In genomic region chr16:5065368-5065767, GRCh38 we compare ENCODE assay signal across 25 cellular contexts. TPM values are rescaled to one million over a fixed set of nuclear protein-coding genes. Genes with fewer than 3 reads are reported as not detected.
DNase-seq lines count a peak whose midpoint lies in the region; ATAC-seq and TF ChIP-seq lines count a peak whose summit lies in the region.
"Had no signal": no experiment of that assay in that cellular context is flagged by ENCODE, and none has a peak within 500 bp of the region (broad histone marks: within the 10 kb centered on the region; RNA-seq: fewer than 3 reads in every experiment).

No MANE protein-coding gene starts in this region.

- no peak overlapping the region for H3K27ac Mint-ChIP-seq in MCF 10A (ENCODE audit: low read depth, unreplicated experiment)
- H3K27ac Mint-ChIP-seq in mesothelial cell of epicardium, result no peak overlapping the region
- H3K27ac Mint-ChIP-seq: activated CD4-positive, alpha-beta T cell treated with anti-CD3 and anti-CD28 coated beads, Interleukin-2, amount 10 ng/mL, durations not matched to agents 24 days and 14 days; naive B cell; stimulated activated naive CD8-positive, alpha-beta T cell treated with anti-CD3 and anti-CD28 coated beads, Interleukin-15, amount 100 ng/mL, for 72 hours had no signal

- H2AFZ ChIP-seq in fibroblast of lung (ENCODE audit: low read length), result peak overlapping the region; percentile 12

- H3K4me1 ChIP-seq in breast epithelium (no peaks in the 10 kb centered on the region), fibroblast of lung (ENCODE audit: control insufficient read depth, extremely low read depth, insufficient read depth, low read length) (no peaks in the 10 kb centered on the region), mucosa of stomach (ENCODE audit: control insufficient read depth, insufficient read depth, low read length) (peaks cover 19% of the 10 kb centered on the region), urinary bladder (ENCODE audit: insufficient read depth) (no peaks in the 10 kb centered on the region)
- H3K4me1 ChIP-seq: adrenal gland, SJCRH30 had no signal

- CTCF ChIA-PET in MCF 10A (lab: Yijun Ruan, JAX), result interaction anchor here (1.3 kb wide), 1 partner anchor 12 kb away, joined by 3 read pairs; no protein-coding TSS in a partner anchor

- TF ChIP-seq CTCF in breast epithelium (IDR thresholded peaks at IDR 0.05), result no peak
- TF ChIP-seq CTCF in MCF 10A (IDR thresholded peaks at IDR 0.05; ENCODE audit: unreplicated experiment), result no peak
- no peak for TF ChIP-seq CTCF in fibroblast of lung (conservative IDR thresholded peaks at IDR 0.05 in 1 of 2, IDR thresholded peaks at IDR 0.05 in 1 of 2; ENCODE audit: low read depth in 1 of 2, low read length in 2 of 2)
- no peak for TF ChIP-seq CTCF in mesothelial cell of epicardium (IDR thresholded peaks at IDR 0.05; ENCODE audit: unreplicated experiment)

- no peak for DNase-seq in breast epithelium (ENCODE audit: low spot score in 2 of 2)
- DNase-seq in MCF 10A (ENCODE audit: unreplicated experiment), result no peak
- no peak for DNase-seq in fibroblast of lung (ENCODE audit: low read depth in 2 of 2)
- no peak for DNase-seq in mesothelial cell of epicardium (ENCODE audit: low spot score in 2 of 2, unreplicated experiment in 2 of 2)
- DNase-seq: activated CD4-positive, alpha-beta T cell treated with anti-CD3 and anti-CD28 coated beads, Interleukin-2, amount 10 ng/mL, durations not matched to agents 24 days and 14 days; activated CD8-positive, alpha-beta memory T cell treated with anti-CD3 and anti-CD28 coated beads, Interleukin-2, amount 50 U/mL, for 4 hours; activated effector memory CD4-positive, alpha-beta T cell treated with anti-CD3 and anti-CD28 coated beads, Interleukin-2, amount 50 U/mL, for 16 hours; adrenal gland; GF-D8; KG1; naive B cell; NCI-H1048; NCI-H526; SJCRH30; stimulated activated CD4-positive, alpha-beta T cell treated with anti-CD3 and anti-CD28 coated beads, Interleukin-2, amount 100 ng/mL, for 48 hours; stimulated activated naive CD8-positive, alpha-beta T cell treated with anti-CD3 and anti-CD28 coated beads, Interleukin-15, amount 100 ng/mL, for 72 hours had no signal

- no peak for TF ChIP-seq POLR2A in breast epithelium (IDR thresholded peaks at IDR 0.05)

- BruUV-seq in MCF 10A (replicated peaks; lab: Mats Ljungman, UMichigan), result no TSS peak

- H3K27ac ChIP-seq in breast epithelium (peak overlapping the region in 1 of 2 donors; percentile 69), fibroblast of lung (ENCODE audit: insufficient read depth, low read length) (no peak overlapping the region), urinary bladder (ENCODE audit: low read depth) (no peak overlapping the region)
- H3K27ac ChIP-seq: adrenal gland; BLaER1 treated with 17β-estradiol and CSF1 and Interleukin-3, amounts not matched to agents 10 nM and 100 nM; SJCRH30; skin epidermis had no signal

- H3K4me1 Mint-ChIP-seq in MCF 10A (ENCODE audit: insufficient read depth, unreplicated experiment) (no peaks in the 10 kb centered on the region), mesothelial cell of epicardium (no peaks in the 10 kb centered on the region)
- H3K4me1 Mint-ChIP-seq: activated CD4-positive, alpha-beta T cell treated with anti-CD3 and anti-CD28 coated beads, Interleukin-2, amount 10 ng/mL, durations not matched to agents 24 days and 14 days had no signal

- 35% methylated on average over 8 of the region's 8 CpGs for WGBS in urinary bladder

- no peaks in the 10 kb centered on the region for H3K36me3 Mint-ChIP-seq in MCF 10A (ENCODE audit: insufficient read depth, unreplicated experiment)
- no peaks in the 10 kb centered on the region for H3K36me3 Mint-ChIP-seq in mesothelial cell of epicardium
- H3K36me3 Mint-ChIP-seq: naive B cell had no signal

- H3K9me3 ChIP-seq in breast epithelium (no peaks in the 10 kb centered on the region), fibroblast of lung (ENCODE audit: control insufficient read depth, insufficient read depth, low read depth, low read length) (no peaks in the 10 kb centered on the region), mucosa of stomach (ENCODE audit: control insufficient read depth, low read length) (no peaks in the 10 kb centered on the region)
- H3K9me3 ChIP-seq: adrenal gland, SJCRH30 had no signal

- intact Hi-C loops in breast epithelium (cut with DNase I; ENCODE audit: low total_unique reads), result no loop called here
- intact Hi-C loops in MCF 10A (cut with micrococcal nuclease), result no loop called here

- H3K27me3 Mint-ChIP-seq in MCF 10A (ENCODE audit: insufficient read depth, unreplicated experiment), result peaks cover 39% of the 10 kb centered on the region
- peaks cover 39% of the 10 kb centered on the region for H3K27me3 Mint-ChIP-seq in mesothelial cell of epicardium (ENCODE audit: low read depth)
- H3K27me3 Mint-ChIP-seq: activated CD4-positive, alpha-beta T cell treated with anti-CD3 and anti-CD28 coated beads, Interleukin-2, amount 10 ng/mL, durations not matched to agents 24 days and 14 days; stimulated activated naive CD8-positive, alpha-beta T cell treated with anti-CD3 and anti-CD28 coated beads, Interleukin-15, amount 100 ng/mL, for 72 hours had no signal

- no peaks in the 10 kb centered on the region for H3K9me3 Mint-ChIP-seq in MCF 10A (ENCODE audit: unreplicated experiment)
- H3K9me3 Mint-ChIP-seq in mesothelial cell of epicardium, result no peaks in the 10 kb centered on the region
- H3K9me3 Mint-ChIP-seq: activated CD4-positive, alpha-beta T cell treated with anti-CD3 and anti-CD28 coated beads, Interleukin-2, amount 10 ng/mL, durations not matched to agents 24 days and 14 days; naive B cell; stimulated activated naive CD8-positive, alpha-beta T cell treated with anti-CD3 and anti-CD28 coated beads, Interleukin-15, amount 100 ng/mL, for 72 hours had no signal

- H3K36me3 ChIP-seq in breast epithelium (no peaks in the 10 kb centered on the region), fibroblast of lung (ENCODE audit: control insufficient read depth, insufficient read depth, low read length) (no peaks in the 10 kb centered on the region), mucosa of stomach (ENCODE audit: control insufficient read depth, insufficient read depth, low read length) (no peaks in the 10 kb centered on the region), urinary bladder (ENCODE audit: insufficient read depth) (no peaks in the 10 kb centered on the region)
- H3K36me3 ChIP-seq: adrenal gland; BLaER1 treated with 17β-estradiol and CSF1 and Interleukin-3, amounts not matched to agents 10 nM and 100 nM; SJCRH30 had no signal

- H3K9ac ChIP-seq in fibroblast of lung (ENCODE audit: insufficient read depth, low read length) (no peak overlapping the region), mucosa of stomach (ENCODE audit: low read length) (peak overlapping the region; percentile 57)

- H3K27me3 ChIP-seq in breast epithelium (no peaks in the 10 kb centered on the region), fibroblast of lung (ENCODE audit: control insufficient read depth, insufficient read depth, low read length) (peaks cover 12% of the 10 kb centered on the region), mucosa of stomach (ENCODE audit: control insufficient read depth, insufficient read depth, low read length) (no peaks in the 10 kb centered on the region)
- H3K27me3 ChIP-seq: adrenal gland had no signal

- no peak for ATAC-seq in GM21786 (IDR thresholded peaks at IDR 0.05; ENCODE audit: unreplicated experiment)
- ATAC-seq in GM19023 (IDR thresholded peaks at IDR 0.05; ENCODE audit: unreplicated experiment), result no peak
- ATAC-seq: GM12878; stimulated activated naive CD8-positive, alpha-beta T cell treated with anti-CD3 and anti-CD28 coated beads, Interleukin-15, amount 100 ng/mL, for 72 hours had no signal

- H3K4me3 ChIP-seq in breast epithelium (peak overlapping the region in 2 of 3 donors; percentile 6 to 15), fibroblast of lung (replicated peaks in 1 of 4; ENCODE audit: control extremely low read depth in 1 of 4, insufficient read depth in 1 of 4, low read depth in 3 of 4, low read length in 4 of 4) (no peak overlapping the region), mucosa of stomach (ENCODE audit: low read length) (peak overlapping the region; percentile 2), urinary bladder (ENCODE audit: low read depth, low read length) (peak overlapping the region; percentile 10)
- H3K4me3 ChIP-seq: adrenal gland; BLaER1 treated with 17β-estradiol and CSF1 and Interleukin-3, amounts not matched to agents 10 nM and 100 nM; GM12878; SJCRH30; skin epidermis had no signal

- H3K4me3 Mint-ChIP-seq in MCF 10A (ENCODE audit: unreplicated experiment) (no peak overlapping the region), mesothelial cell of epicardium (no peak overlapping the region)
- H3K4me3 Mint-ChIP-seq: activated CD4-positive, alpha-beta T cell treated with anti-CD3 and anti-CD28 coated beads, Interleukin-2, amount 10 ng/mL, durations not matched to agents 24 days and 14 days; naive B cell; stimulated activated naive CD8-positive, alpha-beta T cell treated with anti-CD3 and anti-CD28 coated beads, Interleukin-15, amount 100 ng/mL, for 72 hours had no signal

- no peaks in the 10 kb centered on the region for H4K20me1 ChIP-seq in fibroblast of lung (ENCODE audit: control insufficient read depth, extremely low read depth, insufficient read depth, low read length)

- no peaks in the 10 kb centered on the region for H3K79me2 ChIP-seq in fibroblast of lung (ENCODE audit: control insufficient read depth, insufficient read depth, low read length)

- POLR2A ChIA-PET in MCF 10A (lab: Yijun Ruan, JAX), result no interaction called here

- no peak overlapping the region for H3K4me2 ChIP-seq in fibroblast of lung (ENCODE audit: extremely low read depth, insufficient read depth, low read length)
- H3K4me2 ChIP-seq: BLaER1 treated with 17β-estradiol and CSF1 and Interleukin-3, amounts not matched to agents 10 nM and 100 nM had no signal

RNA-seq across cellular contexts. Expression of gene C16orf89, which starts 0.4 kb away (rescaled TPM):
- total RNA-seq in breast epithelium (10 to 100 TPM in 1 of 3 donors, 1 to 10 TPM in 2; 5.1 to 10.2 (median 6.4) TPM), MCF 10A (2022) (not detected in 2 replicates), fibroblast of lung (5.9 and 9.8 TPM in 2 replicates), urinary bladder (6.0 TPM), mesothelial cell of epicardium (0.20 to 0.87 TPM (median 0.55 TPM) in 3 replicates)
- polyA plus RNA-seq in fibroblast of lung (0.53 and 1.3 TPM in 2 replicates), urinary bladder (11.1 TPM)
- polyA plus RNA-seq in fibroblast of lung (2012), result 0.38 and 0.78 TPM in 2 replicates
- not detected in 2 replicates for polyA minus RNA-seq in fibroblast of lung (ENCODE audit: low replicate concordance)
- total RNA-seq: activated CD4-positive, alpha-beta T cell treated with anti-CD3 and anti-CD28 coated beads, Interleukin-2, amount 10 ng/mL, durations not matched to agents 24 days and 14 days; epithelial cell of proximal tubule; GM12878; SJCRH30; T-helper 1 cell treated with Interleukin-12 subunit alpha and Interleukin-12 subunit beta and Interleukin-4 antibody, amounts not matched to agents 30 ng/mL and 1 ng/mL, for 36 hours had no signal
- polyA plus RNA-seq: GM12878 had no signal

RNA-seq across cellular contexts. Expression of gene ALG1, which starts 6.3 kb away (rescaled TPM):
- total RNA-seq in breast epithelium (10 to 100 TPM; 14.4 to 21.2 (median 16.7) TPM), MCF 10A (2022) (28.5 and 29.1 TPM in 2 replicates), fibroblast of lung (24.1 and 29.2 TPM in 2 replicates), urinary bladder (15.1 TPM), mesothelial cell of epicardium (18.0 to 21.3 TPM (median 19.4 TPM) in 3 replicates)
- polyA plus RNA-seq in fibroblast of lung (26.2 and 38.8 TPM in 2 replicates), urinary bladder (18.5 TPM)
- 24.5 and 35.9 TPM in 2 replicates for polyA plus RNA-seq in fibroblast of lung (2012)
- polyA minus RNA-seq in fibroblast of lung (ENCODE audit: low replicate concordance), result 64.1 and 81.0 TPM in 2 replicates

RNA-seq across cellular contexts. Expression of gene NAGPA, which starts 31.6 kb away (rescaled TPM):
- 10 to 100 TPM; 18.4 to 26.2 (median 21.8) TPM for total RNA-seq in breast epithelium
- 4.9 and 8.7 TPM in 2 replicates for total RNA-seq in MCF 10A (2022)
- total RNA-seq in fibroblast of lung, result 16.7 and 17.7 TPM in 2 replicates
- polyA plus RNA-seq in fibroblast of lung, result 9.7 and 11.4 TPM in 2 replicates
- polyA plus RNA-seq in fibroblast of lung (2012), result 11.7 and 14.3 TPM in 2 replicates
- polyA minus RNA-seq in fibroblast of lung (ENCODE audit: low replicate concordance), result 7.5 and 13.9 TPM in 2 replicates
- total RNA-seq in urinary bladder, result 5.5 TPM
- 17.5 TPM for polyA plus RNA-seq in urinary bladder
- 12.6 to 16.9 TPM (median 15.6 TPM) in 3 replicates for total RNA-seq in mesothelial cell of epicardium

RNA-seq across cellular contexts. Expression of gene EEF2KMT, which starts 32.2 kb away (rescaled TPM):
- 10 to 100 TPM in 2 of 3 donors, 1 to 10 TPM in 1; 9.4 to 10.2 (median 10.2) TPM for total RNA-seq in breast epithelium
- total RNA-seq in MCF 10A (2022), result 16.5 and 25.8 TPM in 2 replicates
- total RNA-seq in fibroblast of lung, result 7.9 and 8.2 TPM in 2 replicates
- 5.4 and 8.9 TPM in 2 replicates for polyA plus RNA-seq in fibroblast of lung
- 9.1 and 17.4 TPM in 2 replicates for polyA plus RNA-seq in fibroblast of lung (2012)
- 14.6 and 32.6 TPM in 2 replicates for polyA minus RNA-seq in fibroblast of lung (ENCODE audit: low replicate concordance)
- total RNA-seq in urinary bladder, result 4.6 TPM
- 11.2 TPM for polyA plus RNA-seq in urinary bladder
- 10.7 to 11.6 TPM (median 11.5 TPM) in 3 replicates for total RNA-seq in mesothelial cell of epicardium

Comparison
In these comparisons a context has a peak if more than half of its experiments do, and no peak if none do; other contexts are left out.
1. H3K4me3 ChIP-seq: peak in breast epithelium (2 of 3), mucosa of stomach (single experiment) and urinary bladder (single experiment); none in fibroblast of lung (0 of 4).